1 cellular context compared by ENCODE assay signal in the genomic region with DNA sequence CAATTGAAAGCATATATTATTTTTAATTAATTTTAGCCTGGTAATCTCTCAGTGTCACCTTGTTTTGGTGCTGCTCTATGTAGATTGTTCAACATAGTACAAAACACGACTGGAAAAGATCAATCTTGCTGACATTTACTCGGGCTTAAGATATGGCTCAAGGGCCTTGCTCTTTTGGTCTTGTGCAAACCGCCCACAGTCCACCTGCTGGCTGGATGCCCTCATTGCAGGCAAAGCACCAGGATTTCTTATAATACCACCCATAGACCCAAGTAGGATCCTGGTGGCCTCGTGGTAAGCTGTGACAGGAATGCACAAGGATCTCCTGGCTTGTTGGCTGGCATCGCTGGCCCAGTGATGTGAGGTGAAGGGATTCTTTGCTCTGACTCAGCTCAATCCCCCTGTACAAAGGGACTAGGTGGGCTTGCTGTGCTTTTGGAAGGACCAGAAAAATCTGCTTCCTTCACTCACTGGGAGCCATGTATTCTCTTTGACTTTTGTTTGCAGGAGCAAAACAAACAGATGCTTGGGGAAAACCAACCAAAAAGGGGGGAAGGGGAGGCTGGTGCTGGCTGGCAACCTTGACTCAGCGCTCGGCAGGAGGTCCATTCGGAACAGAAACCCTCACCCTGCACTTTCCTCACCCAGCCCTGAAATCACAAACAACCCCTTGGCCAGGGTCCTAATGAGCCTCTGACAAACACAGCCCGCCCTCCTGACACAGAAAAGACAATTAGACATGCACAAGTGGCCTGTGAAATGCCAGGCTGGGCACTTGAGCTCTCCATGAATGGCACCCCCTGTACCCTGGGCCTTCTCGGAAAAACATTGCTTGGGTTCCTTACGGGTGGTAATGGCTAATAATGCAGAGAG.
TF ChIP-seq lines count a peak whose summit lies in the region.

No MANE protein-coding gene starts in this region.

TF ChIP-seq in HepG2, 621 proteins besides CTCF, POLR2A, EP300 and RAD21 (continued from another document and continues in another):
- TF ChIP-seq, protein P1, sequence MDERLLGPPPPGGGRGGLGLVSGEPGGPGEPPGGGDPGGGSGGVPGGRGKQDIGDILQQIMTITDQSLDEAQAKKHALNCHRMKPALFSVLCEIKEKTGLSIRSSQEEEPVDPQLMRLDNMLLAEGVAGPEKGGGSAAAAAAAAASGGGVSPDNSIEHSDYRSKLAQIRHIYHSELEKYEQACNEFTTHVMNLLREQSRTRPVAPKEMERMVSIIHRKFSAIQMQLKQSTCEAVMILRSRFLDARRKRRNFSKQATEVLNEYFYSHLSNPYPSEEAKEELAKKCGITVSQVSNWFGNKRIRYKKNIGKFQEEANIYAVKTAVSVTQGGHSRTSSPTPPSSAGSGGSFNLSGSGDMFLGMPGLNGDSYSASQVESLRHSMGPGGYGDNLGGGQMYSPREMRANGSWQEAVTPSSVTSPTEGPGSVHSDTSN (CRISPR knock-in tag; IDR thresholded peaks at IDR 0.05), result no peak
- TF ChIP-seq RFXAP (CRISPR knock-in tag; IDR thresholded peaks at IDR 0.05; ENCODE audit: borderline replicate concordance) (no peak), NFE2L1 (CRISPR knock-in tag; IDR thresholded peaks at IDR 0.05; ENCODE audit: borderline replicate concordance) (no peak), ZNF724P (CRISPR knock-in tag; IDR thresholded peaks at IDR 0.05; ENCODE audit: borderline replicate concordance) (no peak), ZNF549 (CRISPR knock-in tag; IDR thresholded peaks at IDR 0.05) (no peak), ZNF354B (CRISPR knock-in tag; IDR thresholded peaks at IDR 0.05) (no peak), ZNF296 (CRISPR knock-in tag; conservative IDR thresholded peaks at IDR 0.05) (no peak), ELF4 (CRISPR knock-in tag; IDR thresholded peaks at IDR 0.05; ENCODE audit: borderline replicate concordance) (no peak), ZNF546 (CRISPR knock-in tag; conservative IDR thresholded peaks at IDR 0.05) (no peak), NCOA1 (CRISPR knock-in tag; IDR thresholded peaks at IDR 0.05) (no peak), ZNF577 (CRISPR knock-in tag; IDR thresholded peaks at IDR 0.05; ENCODE audit: borderline replicate concordance, low read depth) (no peak), ZNF75D (CRISPR knock-in tag; IDR thresholded peaks at IDR 0.05; ENCODE audit: borderline replicate concordance) (no peak), FOXM1 (CRISPR knock-in tag; IDR thresholded peaks at IDR 0.05) (no peak), ZNF10 (CRISPR knock-in tag; IDR thresholded peaks at IDR 0.05; ENCODE audit: borderline replicate concordance, low read depth) (no peak), ZNF24 (IDR thresholded peaks at IDR 0.05) (no peak), ZNF674 (CRISPR knock-in tag; IDR thresholded peaks at IDR 0.05; ENCODE audit: low read depth) (no peak), TCF7L2 (IDR thresholded peaks at IDR 0.05; ENCODE audit: low read depth, low read length) (no peak), ZFP36L2 (CRISPR knock-in tag; IDR thresholded peaks at IDR 0.05) (no peak), YEATS2 (CRISPR knock-in tag; IDR thresholded peaks at IDR 0.05; ENCODE audit: borderline replicate concordance) (no peak; the same call in 1 of the 2 replicates), ZNF629 (CRISPR knock-in tag; conservative IDR thresholded peaks at IDR 0.05) (no peak), MYC (CRISPR knock-in tag; IDR thresholded peaks at IDR 0.05; ENCODE audit: borderline replicate concordance) (peak; percentile 36; the same call in 1 of the 2 replicates), ZNF746 (CRISPR knock-in tag; IDR thresholded peaks at IDR 0.05) (0 out of 2 replicates have a peak, but pooled peaks have one; percentile 30), KDM6A (CRISPR knock-in tag; IDR thresholded peaks at IDR 0.05; ENCODE audit: low read depth) (no peak), CENPX (CRISPR knock-in tag; IDR thresholded peaks at IDR 0.05) (no peak), SPEN (CRISPR knock-in tag; IDR thresholded peaks at IDR 0.05; ENCODE audit: low read depth) (peak; percentile 32; the same call in 1 of the 2 replicates)
- TF ChIP-seq, protein P2, sequence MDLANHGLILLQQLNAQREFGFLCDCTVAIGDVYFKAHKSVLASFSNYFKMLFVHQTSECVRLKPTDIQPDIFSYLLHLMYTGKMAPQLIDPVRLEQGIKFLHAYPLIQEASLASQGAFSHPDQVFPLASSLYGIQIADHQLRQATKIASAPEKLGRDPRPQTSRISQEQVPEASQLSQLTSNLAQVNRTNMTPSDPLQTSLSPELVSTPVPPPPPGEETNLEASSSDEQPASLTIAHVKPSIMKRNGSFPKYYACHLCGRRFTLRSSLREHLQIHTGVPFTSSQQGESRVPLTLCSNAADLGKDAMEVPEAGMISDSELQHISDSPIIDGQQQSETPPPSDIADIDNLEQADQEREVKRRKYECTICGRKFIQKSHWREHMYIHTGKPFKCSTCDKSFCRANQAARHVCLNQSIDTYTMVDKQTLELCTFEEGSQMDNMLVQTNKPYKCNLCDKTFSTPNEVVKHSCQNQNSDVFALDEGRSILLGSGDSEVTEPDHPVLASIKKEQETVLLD (CRISPR knock-in tag; IDR thresholded peaks at IDR 0.05; ENCODE audit: low read depth), result no peak
- TF ChIP-seq, protein P3, sequence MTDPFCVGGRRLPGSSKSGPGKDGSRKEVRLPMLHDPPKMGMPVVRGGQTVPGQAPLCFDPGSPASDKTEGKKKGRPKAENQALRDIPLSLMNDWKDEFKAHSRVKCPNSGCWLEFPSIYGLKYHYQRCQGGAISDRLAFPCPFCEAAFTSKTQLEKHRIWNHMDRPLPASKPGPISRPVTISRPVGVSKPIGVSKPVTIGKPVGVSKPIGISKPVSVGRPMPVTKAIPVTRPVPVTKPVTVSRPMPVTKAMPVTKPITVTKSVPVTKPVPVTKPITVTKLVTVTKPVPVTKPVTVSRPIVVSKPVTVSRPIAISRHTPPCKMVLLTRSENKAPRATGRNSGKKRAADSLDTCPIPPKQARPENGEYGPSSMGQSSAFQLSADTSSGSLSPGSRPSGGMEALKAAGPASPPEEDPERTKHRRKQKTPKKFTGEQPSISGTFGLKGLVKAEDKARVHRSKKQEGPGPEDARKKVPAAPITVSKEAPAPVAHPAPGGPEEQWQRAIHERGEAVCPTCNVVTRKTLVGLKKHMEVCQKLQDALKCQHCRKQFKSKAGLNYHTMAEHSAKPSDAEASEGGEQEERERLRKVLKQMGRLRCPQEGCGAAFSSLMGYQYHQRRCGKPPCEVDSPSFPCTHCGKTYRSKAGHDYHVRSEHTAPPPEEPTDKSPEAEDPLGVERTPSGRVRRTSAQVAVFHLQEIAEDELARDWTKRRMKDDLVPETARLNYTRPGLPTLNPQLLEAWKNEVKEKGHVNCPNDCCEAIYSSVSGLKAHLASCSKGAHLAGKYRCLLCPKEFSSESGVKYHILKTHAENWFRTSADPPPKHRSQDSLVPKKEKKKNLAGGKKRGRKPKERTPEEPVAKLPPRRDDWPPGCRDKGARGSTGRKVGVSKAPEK (CRISPR knock-in tag; IDR thresholded peaks at IDR 0.05; ENCODE audit: borderline replicate concordance), result no peak
- TF ChIP-seq, protein P4, sequence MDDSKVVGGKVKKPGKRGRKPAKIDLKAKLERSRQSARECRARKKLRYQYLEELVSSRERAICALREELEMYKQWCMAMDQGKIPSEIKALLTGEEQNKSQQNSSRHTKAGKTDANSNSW (CRISPR knock-in tag; IDR thresholded peaks at IDR 0.05; ENCODE audit: borderline replicate concordance), result no peak
- TF ChIP-seq, protein P5, sequence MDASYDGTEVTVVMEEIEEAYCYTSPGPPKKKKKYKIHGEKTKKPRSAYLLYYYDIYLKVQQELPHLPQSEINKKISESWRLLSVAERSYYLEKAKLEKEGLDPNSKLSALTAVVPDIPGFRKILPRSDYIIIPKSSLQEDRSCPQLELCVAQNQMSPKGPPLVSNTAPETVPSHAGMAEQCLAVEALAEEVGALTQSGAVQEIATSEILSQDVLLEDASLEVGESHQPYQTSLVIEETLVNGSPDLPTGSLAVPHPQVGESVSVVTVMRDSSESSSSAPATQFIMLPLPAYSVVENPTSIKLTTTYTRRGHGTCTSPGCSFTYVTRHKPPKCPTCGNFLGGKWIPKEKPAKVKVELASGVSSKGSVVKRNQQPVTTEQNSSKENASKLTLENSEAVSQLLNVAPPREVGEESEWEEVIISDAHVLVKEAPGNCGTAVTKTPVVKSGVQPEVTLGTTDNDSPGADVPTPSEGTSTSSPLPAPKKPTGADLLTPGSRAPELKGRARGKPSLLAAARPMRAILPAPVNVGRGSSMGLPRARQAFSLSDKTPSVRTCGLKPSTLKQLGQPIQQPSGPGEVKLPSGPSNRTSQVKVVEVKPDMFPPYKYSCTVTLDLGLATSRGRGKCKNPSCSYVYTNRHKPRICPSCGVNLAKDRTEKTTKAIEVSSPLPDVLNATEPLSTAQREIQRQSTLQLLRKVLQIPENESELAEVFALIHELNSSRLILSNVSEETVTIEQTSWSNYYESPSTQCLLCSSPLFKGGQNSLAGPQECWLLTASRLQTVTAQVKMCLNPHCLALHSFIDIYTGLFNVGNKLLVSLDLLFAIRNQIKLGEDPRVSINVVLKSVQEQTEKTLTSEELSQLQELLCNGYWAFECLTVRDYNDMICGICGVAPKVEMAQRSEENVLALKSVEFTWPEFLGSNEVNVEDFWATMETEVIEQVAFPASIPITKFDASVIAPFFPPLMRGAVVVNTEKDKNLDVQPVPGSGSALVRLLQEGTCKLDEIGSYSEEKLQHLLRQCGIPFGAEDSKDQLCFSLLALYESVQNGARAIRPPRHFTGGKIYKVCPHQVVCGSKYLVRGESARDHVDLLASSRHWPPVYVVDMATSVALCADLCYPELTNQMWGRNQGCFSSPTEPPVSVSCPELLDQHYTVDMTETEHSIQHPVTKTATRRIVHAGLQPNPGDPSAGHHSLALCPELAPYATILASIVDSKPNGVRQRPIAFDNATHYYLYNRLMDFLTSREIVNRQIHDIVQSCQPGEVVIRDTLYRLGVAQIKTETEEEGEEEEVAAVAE (CRISPR knock-in tag; IDR thresholded peaks at IDR 0.05; ENCODE audit: borderline replicate concordance), result 0 out of 2 replicates have a peak, but pooled peaks have one; percentile 15
- TF ChIP-seq, protein P6, sequence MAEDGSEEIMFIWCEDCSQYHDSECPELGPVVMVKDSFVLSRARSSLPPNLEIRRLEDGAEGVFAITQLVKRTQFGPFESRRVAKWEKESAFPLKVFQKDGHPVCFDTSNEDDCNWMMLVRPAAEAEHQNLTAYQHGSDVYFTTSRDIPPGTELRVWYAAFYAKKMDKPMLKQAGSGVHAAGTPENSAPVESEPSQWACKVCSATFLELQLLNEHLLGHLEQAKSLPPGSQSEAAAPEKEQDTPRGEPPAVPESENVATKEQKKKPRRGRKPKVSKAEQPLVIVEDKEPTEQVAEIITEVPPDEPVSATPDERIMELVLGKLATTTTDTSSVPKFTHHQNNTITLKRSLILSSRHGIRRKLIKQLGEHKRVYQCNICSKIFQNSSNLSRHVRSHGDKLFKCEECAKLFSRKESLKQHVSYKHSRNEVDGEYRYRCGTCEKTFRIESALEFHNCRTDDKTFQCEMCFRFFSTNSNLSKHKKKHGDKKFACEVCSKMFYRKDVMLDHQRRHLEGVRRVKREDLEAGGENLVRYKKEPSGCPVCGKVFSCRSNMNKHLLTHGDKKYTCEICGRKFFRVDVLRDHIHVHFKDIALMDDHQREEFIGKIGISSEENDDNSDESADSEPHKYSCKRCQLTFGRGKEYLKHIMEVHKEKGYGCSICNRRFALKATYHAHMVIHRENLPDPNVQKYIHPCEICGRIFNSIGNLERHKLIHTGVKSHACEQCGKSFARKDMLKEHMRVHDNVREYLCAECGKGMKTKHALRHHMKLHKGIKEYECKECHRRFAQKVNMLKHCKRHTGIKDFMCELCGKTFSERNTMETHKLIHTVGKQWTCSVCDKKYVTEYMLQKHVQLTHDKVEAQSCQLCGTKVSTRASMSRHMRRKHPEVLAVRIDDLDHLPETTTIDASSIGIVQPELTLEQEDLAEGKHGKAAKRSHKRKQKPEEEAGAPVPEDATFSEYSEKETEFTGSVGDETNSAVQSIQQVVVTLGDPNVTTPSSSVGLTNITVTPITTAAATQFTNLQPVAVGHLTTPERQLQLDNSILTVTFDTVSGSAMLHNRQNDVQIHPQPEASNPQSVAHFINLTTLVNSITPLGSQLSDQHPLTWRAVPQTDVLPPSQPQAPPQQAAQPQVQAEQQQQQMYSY (CRISPR knock-in tag; IDR thresholded peaks at IDR 0.05), result 0 out of 2 replicates have a peak, but pooled peaks have one; percentile 29
- TF ChIP-seq, protein P7, sequence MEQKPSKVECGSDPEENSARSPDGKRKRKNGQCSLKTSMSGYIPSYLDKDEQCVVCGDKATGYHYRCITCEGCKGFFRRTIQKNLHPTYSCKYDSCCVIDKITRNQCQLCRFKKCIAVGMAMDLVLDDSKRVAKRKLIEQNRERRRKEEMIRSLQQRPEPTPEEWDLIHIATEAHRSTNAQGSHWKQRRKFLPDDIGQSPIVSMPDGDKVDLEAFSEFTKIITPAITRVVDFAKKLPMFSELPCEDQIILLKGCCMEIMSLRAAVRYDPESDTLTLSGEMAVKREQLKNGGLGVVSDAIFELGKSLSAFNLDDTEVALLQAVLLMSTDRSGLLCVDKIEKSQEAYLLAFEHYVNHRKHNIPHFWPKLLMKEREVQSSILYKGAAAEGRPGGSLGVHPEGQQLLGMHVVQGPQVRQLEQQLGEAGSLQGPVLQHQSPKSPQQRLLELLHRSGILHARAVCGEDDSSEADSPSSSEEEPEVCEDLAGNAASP (CRISPR knock-in tag; IDR thresholded peaks at IDR 0.05; ENCODE audit: borderline replicate concordance), result no peak
- TF ChIP-seq, protein P8, sequence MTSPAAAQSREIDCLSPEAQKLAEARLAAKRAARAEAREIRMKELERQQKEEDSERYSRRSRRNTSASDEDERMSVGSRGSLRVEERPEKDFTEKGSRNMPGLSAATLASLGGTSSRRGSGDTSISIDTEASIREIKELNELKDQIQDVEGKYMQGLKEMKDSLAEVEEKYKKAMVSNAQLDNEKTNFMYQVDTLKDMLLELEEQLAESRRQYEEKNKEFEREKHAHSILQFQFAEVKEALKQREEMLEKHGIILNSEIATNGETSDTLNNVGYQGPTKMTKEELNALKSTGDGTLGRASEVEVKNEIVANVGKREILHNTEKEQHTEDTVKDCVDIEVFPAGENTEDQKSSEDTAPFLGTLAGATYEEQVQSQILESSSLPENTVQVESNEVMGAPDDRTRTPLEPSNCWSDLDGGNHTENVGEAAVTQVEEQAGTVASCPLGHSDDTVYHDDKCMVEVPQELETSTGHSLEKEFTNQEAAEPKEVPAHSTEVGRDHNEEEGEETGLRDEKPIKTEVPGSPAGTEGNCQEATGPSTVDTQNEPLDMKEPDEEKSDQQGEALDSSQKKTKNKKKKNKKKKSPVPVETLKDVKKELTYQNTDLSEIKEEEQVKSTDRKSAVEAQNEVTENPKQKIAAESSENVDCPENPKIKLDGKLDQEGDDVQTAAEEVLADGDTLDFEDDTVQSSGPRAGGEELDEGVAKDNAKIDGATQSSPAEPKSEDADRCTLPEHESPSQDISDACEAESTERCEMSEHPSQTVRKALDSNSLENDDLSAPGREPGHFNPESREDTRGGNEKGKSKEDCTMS (CRISPR knock-in tag; conservative IDR thresholded peaks at IDR 0.05), result no peak
- TF ChIP-seq, protein P9, sequence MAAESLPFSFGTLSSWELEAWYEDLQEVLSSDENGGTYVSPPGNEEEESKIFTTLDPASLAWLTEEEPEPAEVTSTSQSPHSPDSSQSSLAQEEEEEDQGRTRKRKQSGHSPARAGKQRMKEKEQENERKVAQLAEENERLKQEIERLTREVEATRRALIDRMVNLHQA (CRISPR knock-in tag; IDR thresholded peaks at IDR 0.05), result no peak
